Comparison of ENCODE assay signal across 20 cellular contexts in the genomic region with DNA sequence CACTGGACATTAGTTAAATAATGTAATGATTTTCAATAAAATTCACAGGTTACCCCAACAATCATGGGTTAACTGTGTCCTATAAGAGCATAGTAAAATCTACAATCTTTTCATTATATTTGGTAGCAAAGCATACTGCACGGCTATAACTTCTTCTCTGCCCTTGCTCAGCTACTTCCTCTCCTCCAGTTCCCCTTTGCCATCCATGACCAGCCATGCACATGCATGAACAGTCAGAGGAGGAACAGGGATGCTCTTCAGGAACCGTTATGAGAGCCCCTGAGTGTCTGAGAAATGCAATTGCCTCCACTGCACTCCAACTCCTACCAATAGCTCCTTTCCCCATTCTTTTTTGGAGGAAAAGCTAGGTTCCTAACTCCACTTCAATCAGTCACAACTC.
"Had no signal": no experiment of that assay in that cellular context is flagged by ENCODE, and none has a peak within 500 bp of the region (broad histone marks: within the 10 kb centered on the region; RNA-seq: fewer than 3 reads in every experiment).

No MANE protein-coding gene starts in this region.

- ATAC-seq: heart left ventricle; left lobe of liver; mucosa of descending colon; naive thymus-derived CD8-positive, alpha-beta T cell; psoas muscle; stimulated activated effector memory CD8-positive, alpha-beta T cell treated with anti-CD3 and anti-CD28 coated beads, Interleukin-12 subunit alpha, Interleukin-12 subunit beta, amount 100 ng/mL, for 72 hours had no signal

- H3K27me3 ChIP-seq: dorsolateral prefrontal cortex, heart left ventricle, neutrophil, right lobe of liver, tibial artery, upper lobe of left lung, vagina had no signal

- H3K4me1 ChIP-seq: heart left ventricle, psoas muscle, right lobe of liver, tibial artery, upper lobe of left lung, vagina had no signal

- DNase-seq: dorsolateral prefrontal cortex; effector CD8-positive, alpha-beta T cell; foreskin melanocyte; heart left ventricle; hippocampal formation; islet precursor cell; mammary epithelial cell; mucosa of descending colon; naive thymus-derived CD8-positive, alpha-beta T cell; psoas muscle; retina; right lobe of liver; stimulated activated CD4-positive, alpha-beta T cell treated with anti-CD3 and anti-CD28 coated beads, Interleukin-4, amount 100 ng/mL, for 1 hour; stimulated activated CD8-positive, alpha-beta memory T cell treated with anti-CD3 and anti-CD28 coated beads, Interleukin-4, amount 100 ng/mL, for 48 hours; tibial artery; upper lobe of left lung had no signal

- H3K4me3 ChIP-seq: dorsolateral prefrontal cortex, heart left ventricle, mucosa of descending colon, psoas muscle, right lobe of liver, tibial artery, upper lobe of left lung, vagina had no signal

- H3K36me3 ChIP-seq: heart left ventricle, neutrophil, right lobe of liver, tibial artery, upper lobe of left lung, vagina had no signal

- H3K9me3 ChIP-seq: heart left ventricle, mucosa of descending colon, neutrophil, psoas muscle, right lobe of liver, tibial artery, upper lobe of left lung, vagina had no signal
